2 cellular contexts compared by ENCODE assay signal in the genomic region with DNA sequence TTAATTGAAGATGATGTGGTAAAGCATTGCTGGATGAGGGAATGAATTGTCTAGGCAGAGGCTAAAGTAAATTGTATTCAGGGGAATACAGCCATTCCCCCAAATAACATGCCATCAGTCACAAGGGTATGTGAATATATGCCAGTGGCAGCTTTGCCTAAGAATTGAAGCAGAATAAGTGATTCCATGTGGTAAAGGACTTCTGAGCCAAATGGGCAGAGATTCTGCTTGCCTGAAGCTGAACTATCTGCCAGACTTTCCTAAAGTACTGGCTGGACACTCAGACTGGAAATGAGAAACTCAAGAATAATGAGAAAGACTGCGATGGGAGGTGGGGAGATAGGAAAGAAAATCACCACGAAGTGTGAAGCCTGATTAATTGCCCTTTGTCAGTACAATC.
TF ChIP-seq lines count a peak whose summit lies in the region.

No MANE protein-coding gene starts in this region.

TF ChIP-seq in SK-N-SH, 30 proteins besides CTCF, POLR2A, EP300 and RAD21:
- TF ChIP-seq RFX5 (IDR thresholded peaks at IDR 0.05; ENCODE audit: low read length) (no peak), REST (IDR thresholded peaks at IDR 0.05; ENCODE audit: low read depth, low read length) (no peak), USF2 (IDR thresholded peaks at IDR 0.05; ENCODE audit: borderline replicate concordance, low read depth, low read length) (no peak), FOSL2 (IDR thresholded peaks at IDR 0.05; ENCODE audit: borderline replicate concordance, low read depth) (no peak), NFIC (IDR thresholded peaks at IDR 0.05; ENCODE audit: borderline replicate concordance) (no peak), EZH2phosphoT487 (IDR thresholded peaks at IDR 0.05; ENCODE audit: borderline replicate concordance, low read depth) (no peak)

TF ChIP-seq in SK-N-SH treated with all-trans-retinoic acid at 6 μM for 48 hours, 23 proteins besides CTCF, POLR2A, EP300 and RAD21:
- TF ChIP-seq OSR1 (CRISPR knock-in tag; IDR thresholded peaks at IDR 0.05) (no peak), TOX (CRISPR knock-in tag; IDR thresholded peaks at IDR 0.05; ENCODE audit: borderline replicate concordance) (no peak), BACH2 (CRISPR knock-in tag; IDR thresholded peaks at IDR 0.05; ENCODE audit: borderline replicate concordance) (no peak), ZNF565 (CRISPR knock-in tag; conservative IDR thresholded peaks at IDR 0.05; ENCODE audit: low read depth) (no peak), ZC3H10 (CRISPR knock-in tag; IDR thresholded peaks at IDR 0.05) (no peak), ZFP30 (CRISPR knock-in tag; IDR thresholded peaks at IDR 0.05) (no peak), CSDC2 (CRISPR knock-in tag; IDR thresholded peaks at IDR 0.05) (no peak), SNAI2 (CRISPR knock-in tag; IDR thresholded peaks at IDR 0.05) (no peak), ESRRG (CRISPR knock-in tag; IDR thresholded peaks at IDR 0.05) (no peak), GLIS3 (CRISPR knock-in tag; IDR thresholded peaks at IDR 0.05) (no peak), TCF4 (CRISPR knock-in tag; IDR thresholded peaks at IDR 0.05; ENCODE audit: borderline replicate concordance) (no peak), CREB5 (CRISPR knock-in tag; IDR thresholded peaks at IDR 0.05; ENCODE audit: low read depth) (no peak), ISL1 (CRISPR knock-in tag; IDR thresholded peaks at IDR 0.05) (no peak), ZNF70 (CRISPR knock-in tag; IDR thresholded peaks at IDR 0.05) (no peak)
